In genomic region chr22:41382098-41382578, GRCh38 we compare ENCODE assay signal across 8 cellular contexts. TPM values are rescaled to one million over a fixed set of nuclear protein-coding genes. Genes with fewer than 3 reads are reported as not detected.
DNase-seq lines count a peak whose midpoint lies in the region; ATAC-seq and TF ChIP-seq lines count a peak whose summit lies in the region.

No MANE protein-coding gene starts in this region.

- no peaks in the 10 kb centered on the region for H3K27me3 Mint-ChIP-seq in activated CD8-positive, alpha-beta T cell treated with anti-CD3 and anti-CD28 coated beads for 36 hours
- no peaks in the 10 kb centered on the region for H3K27me3 Mint-ChIP-seq in memory B cell

- CTCF ChIA-PET in activated CD8-positive, alpha-beta T cell treated with anti-CD3 and anti-CD28 coated beads for 36 hours (lab: Charles Lee), result interaction anchor here (1.1 to 2.7 kb wide), 6 partner anchors 21 to 145 kb away, joined by 3 to 22 read pairs (median 4); partner anchors contain the start of gene ZC3H7B

- intact Hi-C loops in activated CD8-positive, alpha-beta T cell treated with anti-CD3 and anti-CD28 coated beads for 36 hours (cut with micrococcal nuclease), result no loop called here

- H3K4me3 Mint-ChIP-seq in activated CD8-positive, alpha-beta T cell treated with anti-CD3 and anti-CD28 coated beads for 36 hours, result peak overlapping the region; percentile 85
- H3K4me3 Mint-ChIP-seq in memory B cell, result peak overlapping the region; percentile 93

- no peak for TF ChIP-seq CTCF in LNCaP clone FGC (IDR thresholded peaks at IDR 0.05; ENCODE audit: control insufficient read depth, extremely low read depth, insufficient read depth)
- TF ChIP-seq CTCF in activated CD8-positive, alpha-beta T cell treated with anti-CD3 and anti-CD28 coated beads for 36 hours (IDR thresholded peaks at IDR 0.05), result no peak

- POLR2A ChIA-PET in activated CD8-positive, alpha-beta T cell treated with anti-CD3 and anti-CD28 coated beads for 36 hours (lab: Charles Lee), result interaction anchor here (0.7 to 4.4 kb wide), 5 partner anchors 62 to 237 kb away, joined by 4 to 20 read pairs (median 5); partner anchors contain the start of genes ACO2, PHF5A, RANGAP1 and TOB2

- no peaks in the 10 kb centered on the region for H3K36me3 Mint-ChIP-seq in activated CD8-positive, alpha-beta T cell treated with anti-CD3 and anti-CD28 coated beads for 36 hours (ENCODE audit: low read depth)
- H3K36me3 Mint-ChIP-seq in memory B cell, result no peaks in the 10 kb centered on the region

- DNase-seq in ELR (ENCODE audit: low read depth) (peak; percentile 53), LNCaP clone FGC (ENCODE audit: low read depth) (no peak), memory B cell (ENCODE audit: low spot score in 2 of 2) (peak; percentile 65 to 73), NOMO-1 treated with DMSO at 0.1 percent for 48 hours (lab: John Stamatoyannopoulos, UW; ENCODE audit: unreplicated experiment) (no peak)
- peak; percentile 69 for DNase-seq in activated CD8-positive, alpha-beta T cell treated with anti-CD3 and anti-CD28 coated beads for 36 hours
- DNase-seq in effector CD8-positive, alpha-beta T cell (lab: John Stamatoyannopoulos, UW), result peak; percentile 63
- DNase-seq in stimulated activated CD8-positive, alpha-beta memory T cell treated with anti-CD3 and anti-CD28 coated beads, Interleukin-12 subunit alpha, Interleukin-12 subunit beta, amount 100 ng/mL, for 24 hours (ENCODE audit: extremely low read depth), result peak; percentile 16

- H3K4me1 Mint-ChIP-seq in activated CD8-positive, alpha-beta T cell treated with anti-CD3 and anti-CD28 coated beads for 36 hours (ENCODE audit: low read depth), result peaks cover 16% of the 10 kb centered on the region
- peaks cover 9% of the 10 kb centered on the region for H3K4me1 Mint-ChIP-seq in memory B cell

- ATAC-seq in GM21717 (IDR thresholded peaks at IDR 0.05; ENCODE audit: unreplicated experiment), result peak; percentile 28
- ATAC-seq in activated CD8-positive, alpha-beta T cell treated with anti-CD3 and anti-CD28 coated beads for 36 hours, result peak; percentile 45
- peak; percentile 39 for ATAC-seq in memory B cell (ENCODE audit: low read depth)

- peak overlapping the region; percentile 89 for H3K27ac Mint-ChIP-seq in activated CD8-positive, alpha-beta T cell treated with anti-CD3 and anti-CD28 coated beads for 36 hours
- peak overlapping the region; percentile 97 for H3K27ac Mint-ChIP-seq in memory B cell

- no peaks in the 10 kb centered on the region for H3K9me3 Mint-ChIP-seq in activated CD8-positive, alpha-beta T cell treated with anti-CD3 and anti-CD28 coated beads for 36 hours
- no peaks in the 10 kb centered on the region for H3K9me3 Mint-ChIP-seq in memory B cell

- H3K4me3 ChIP-seq in LNCaP clone FGC (ENCODE audit: low read depth, low read length), result peak overlapping the region; percentile 63

RNA-seq across cellular contexts. Expression of gene TEF, which starts 0.4 kb away (rescaled TPM):
- total RNA-seq in activated CD8-positive, alpha-beta T cell treated with anti-CD3 and anti-CD28 coated beads for 36 hours, result 1 to 10 TPM; 1.4 to 2.0 TPM

Comparison
In these comparisons a context has a peak if more than half of its experiments do, and no peak if none do; other contexts are left out.
1. DNase-seq: peak in ELR (single experiment), activated CD8-positive, alpha-beta T cell treated with anti-CD3 and anti-CD28 coated beads for 36 hours (single experiment), effector CD8-positive, alpha-beta T cell (single experiment), memory B cell (2 of 2) and stimulated activated CD8-positive, alpha-beta memory T cell treated with anti-CD3 and anti-CD28 coated beads, Interleukin-12 subunit alpha, Interleukin-12 subunit beta, amount 100 ng/mL, for 24 hours (single experiment); none in LNCaP clone FGC (single experiment) and NOMO-1 treated with DMSO at 0.1 percent for 48 hours (single experiment).
2. Peak in every context shown above with its lines, with median percentiles within 50 percentile points of each other: ATAC-seq.